18 cellular contexts compared by ENCODE assay signal in the genomic region with DNA sequence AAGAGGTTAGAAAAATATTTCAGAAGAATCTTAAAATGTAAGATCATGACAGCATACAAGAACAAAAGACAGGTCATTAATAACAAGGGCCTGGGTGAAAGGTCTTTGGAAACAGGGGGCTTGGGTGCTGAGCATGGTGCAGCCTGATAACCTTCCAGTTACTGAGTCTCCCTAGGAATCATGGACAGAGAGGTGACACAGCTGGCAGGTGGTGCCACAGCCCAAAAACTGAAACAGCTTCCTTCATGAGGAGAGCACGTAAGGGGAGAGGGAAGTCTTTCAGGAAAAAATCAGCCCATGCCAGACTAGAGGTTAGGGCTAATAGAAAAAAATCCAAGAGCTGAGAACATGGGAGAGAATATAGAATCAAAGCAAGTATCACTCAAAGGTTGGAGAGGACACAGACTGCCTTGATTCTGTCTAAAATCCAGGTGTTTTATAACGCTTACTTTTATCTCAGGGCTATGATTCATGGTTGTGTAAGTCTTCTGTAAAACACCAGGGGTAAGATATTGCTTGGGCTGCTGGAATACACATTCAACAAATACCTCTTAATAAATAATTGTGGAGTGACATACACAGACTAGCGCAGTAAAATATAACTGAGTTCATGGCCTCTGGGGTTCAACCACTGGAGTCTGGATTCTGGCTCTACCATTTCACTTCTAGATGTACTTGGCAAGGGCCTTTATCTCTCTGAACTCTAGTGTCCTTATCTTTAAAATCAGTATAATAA.
DNase-seq lines count a peak whose midpoint lies in the region; ATAC-seq, FAIRE-seq and TF ChIP-seq lines count a peak whose summit lies in the region.
"Had no signal": no experiment of that assay in that cellular context is flagged by ENCODE, and none has a peak within 500 bp of the region (broad histone marks: within the 10 kb centered on the region; RNA-seq: fewer than 3 reads in every experiment).

No MANE protein-coding gene starts in this region.

- POLR2A ChIA-PET in A549 (lab: Yijun Ruan, JAX) = no interaction called here

- H3K27ac ChIP-seq in A549 = peak overlapping the region; percentile 60 to 87
- H3K27ac ChIP-seq in muscle layer of colon (ENCODE audit: low read depth, low read length) = peak overlapping the region; percentile 83

- 32% methylated on average over 3 of the region's 3 CpGs for WGBS in A549 (ENCODE audit: missing lambda C conversion rate)

- no peak overlapping the region for H3K4me3 ChIP-seq in A549
- H3K4me3 ChIP-seq in cardiac fibroblast (replicated peaks in 1 of 2; ENCODE audit: low read depth in 2 of 2, low read length in 2 of 2) = no peak overlapping the region
- no peak overlapping the region for H3K4me3 ChIP-seq in muscle layer of colon (ENCODE audit: low read depth in 1 of 2, low read length in 2 of 2)
- H3K4me3 ChIP-seq: GM23338, lower lobe of right lung had no signal

- CTCF ChIA-PET in A549 (lab: Yijun Ruan, JAX) = interaction anchor here (0.8 to 1.9 kb wide), 3 partner anchors 8 to 640 kb away, joined by 3 to 5 read pairs (median 3); no protein-coding TSS in a partner anchor

- no peak overlapping the region for H3K9ac ChIP-seq in muscle layer of colon (ENCODE audit: low read length)

- TF ChIP-seq POLR2A in A549 (IDR thresholded peaks at IDR 0.05; ENCODE audit: low read length) = no peak

- no peaks in the 10 kb centered on the region for H3K27me3 ChIP-seq in muscle layer of colon (ENCODE audit: control insufficient read depth in 1 of 2, insufficient read depth in 2 of 2, low read length in 2 of 2)

- TF ChIP-seq RAD21 in A549 (conservative IDR thresholded peaks at IDR 0.05 in 1 of 2, IDR thresholded peaks at IDR 0.05 in 1 of 2) = no peak

- ATAC-seq in A549 = peak; percentile 55 to 75
- ATAC-seq: activated CD4-positive, CD25-positive, alpha-beta regulatory T cell treated with anti-CD3 and anti-CD28 coated beads, Interleukin-2, amount 50 U/mL, for 24 hours; activated naive CD4-positive, alpha-beta T cell treated with anti-CD3 and anti-CD28 coated beads, Interleukin-2, amount 50 U/mL, for 72 hours; GM23338; stimulated activated naive CD8-positive, alpha-beta T cell treated with anti-CD3 and anti-CD28 coated beads, Interleukin-15, Interleukin-2, amounts not matched to agents 100 U/mL and 50 U/mL, for 24 hours had no signal

- no peak for FAIRE-seq in A549 (lab: Jason Lieb, UNC)

- peak overlapping the region; percentile 64 for H3K4me2 ChIP-seq in A549
- H3K4me2 ChIP-seq: GM23338 had no signal

- H3K9me3 ChIP-seq in A549 (no peaks in the 10 kb centered on the region), muscle layer of colon (ENCODE audit: low read length) (no peaks in the 10 kb centered on the region)
- H3K9me3 ChIP-seq: lower lobe of right lung had no signal

- 0 out of 5 replicates have a peak, but pooled peaks of 1 of the 2 experiments have one; percentile 40 for TF ChIP-seq EP300 in A549 (IDR thresholded peaks at IDR 0.05)

- peaks cover 99% of the 10 kb centered on the region for H3K4me1 ChIP-seq in A549
- peaks cover 68% of the 10 kb centered on the region for H3K4me1 ChIP-seq in muscle layer of colon (ENCODE audit: insufficient read depth, low read length)

- no peaks in the 10 kb centered on the region for H3K36me3 ChIP-seq in muscle layer of colon (ENCODE audit: insufficient read depth, low read length)
- H3K36me3 ChIP-seq: lower lobe of right lung had no signal

- peak in 1 of 2 experiments; percentile 51 for DNase-seq in A549 (ENCODE audit: low read depth in 1 of 2, low spot score in 1 of 2)
- DNase-seq in LoVo (ENCODE audit: low spot score) = peak; percentile 37
- DNase-seq in cardiac fibroblast (ENCODE audit: low read depth in 2 of 2) = peak; percentile 37 to 55
- no peak for DNase-seq in NOMO-1 (lab: John Stamatoyannopoulos, UW; ENCODE audit: unreplicated experiment in 2 of 2)
- no peak for DNase-seq in NCI-H2196 (lab: John Stamatoyannopoulos, UW; ENCODE audit: unreplicated experiment)
- DNase-seq in medulla oblongata (ENCODE audit: extremely low spot score) = no peak
- no peak for DNase-seq in HuH-7.5 (ENCODE audit: low spot score)
- DNase-seq: activated CD8-positive, alpha-beta memory T cell treated with anti-CD3 and anti-CD28 coated beads, Interleukin-2, amount 50 U/mL, for 4 hours; hypothalamus; lower lobe of right lung; NCI-H1105; NCI-H446 treated with DMSO at 0.1 percent for 48 hours; stimulated activated naive CD8-positive, alpha-beta T cell treated with anti-CD3 and anti-CD28 coated beads, Interleukin-15, Interleukin-2, amounts not matched to agents 100 U/mL and 50 U/mL, for 24 hours; T-helper 2 cell had no signal

- TF ChIP-seq CTCF in A549 (IDR thresholded peaks at IDR 0.05) (no peak), cardiac fibroblast (IDR thresholded peaks at IDR 0.05; ENCODE audit: low read depth, low read length) (no peak)

TF ChIP-seq in A549, 52 proteins besides CTCF, POLR2A, EP300 and RAD21:
- no peak for TF ChIP-seq EHF (CRISPR knock-in tag; IDR thresholded peaks at IDR 0.05)
- peak; percentile 45; the same call in 1 of the 2 replicates for TF ChIP-seq GATA3 (IDR thresholded peaks at IDR 0.05; ENCODE audit: borderline replicate concordance)
- TF ChIP-seq CEBPB (IDR thresholded peaks at IDR 0.05) = peak in 1 of 2 experiments; percentile 70; a peak in 3 of 4 replicates
- 0 out of 3 replicates have a peak, but pooled peaks have one; percentile 17 for TF ChIP-seq SMC3 (IDR thresholded peaks at IDR 0.05)
- peak; percentile 49; the same call in 1 of the 2 replicates for TF ChIP-seq JUNB (IDR thresholded peaks at IDR 0.05)
- TF ChIP-seq RCOR1 (IDR thresholded peaks at IDR 0.05; ENCODE audit: low read depth, low read length) = no peak
- no peak for TF ChIP-seq FOSL2 (IDR thresholded peaks at IDR 0.05)
- peak; percentile 35 for TF ChIP-seq FOSL2 (CRISPR knock-in tag; IDR thresholded peaks at IDR 0.05)
- peak in 1 of 2 experiments; percentile 39; a peak in 1 of 5 replicates for TF ChIP-seq JUN (IDR thresholded peaks at IDR 0.05)

Comparison
In these comparisons a context has a peak if more than half of its experiments do, and no peak if none do; other contexts are left out.
1. DNase-seq: peak in LoVo (single experiment) and cardiac fibroblast (2 of 2); none in NOMO-1 (0 of 2), NCI-H2196 (single experiment), medulla oblongata (single experiment) and HuH-7.5 (single experiment).